24 cellular contexts compared by ENCODE assay signal in genomic region chr13:97288486-97288900, GRCh38.
A peak's percentile ranks its signal among the peaks of the same experiment; 100 is the strongest.
DNase-seq lines count a peak whose midpoint lies in the region; ATAC-seq and TF ChIP-seq lines count a peak whose summit lies in the region.
"Had no signal": no experiment of that assay in that cellular context is flagged by ENCODE, and none has a peak within 500 bp of the region (broad histone marks: within the 10 kb centered on the region; RNA-seq: fewer than 3 reads in every experiment).

No MANE protein-coding gene starts in this region.

- intact Hi-C loops in esophagus muscularis mucosa (cut with DNase I): no loop called here
- intact Hi-C loops in psoas muscle (cut with DNase I): loop anchor here in 1 of 2 donors (2.0 kb wide), 1 partner anchor 14 kb away; no protein-coding TSS in a partner anchor
- intact Hi-C loops in esophagus squamous epithelium (cut with DNase I): no loop called here
- intact Hi-C loops in upper lobe of right lung (cut with DNase I): no loop called here

- no peak for TF ChIP-seq EP300 in esophagus muscularis mucosa (IDR thresholded peaks at IDR 0.05)

- no peaks in the 10 kb centered on the region for H3K36me3 ChIP-seq in esophagus muscularis mucosa
- H3K36me3 ChIP-seq in psoas muscle (ENCODE audit: insufficient read depth in 1 of 2, low read depth in 1 of 2): no peaks in the 10 kb centered on the region
- no peaks in the 10 kb centered on the region for H3K36me3 ChIP-seq in esophagus squamous epithelium
- H3K36me3 ChIP-seq in upper lobe of right lung: no peaks in the 10 kb centered on the region

- H3K27ac ChIP-seq in esophagus muscularis mucosa (replicated peaks in 1 of 4) (peak overlapping the region; percentile 1 to 57 (median 26)), psoas muscle (peak overlapping the region; percentile 38), esophagus squamous epithelium (no peak overlapping the region), upper lobe of right lung (no peak overlapping the region)
- H3K27ac ChIP-seq: HL-60, PC-9, RWPE1, SK-N-MC had no signal

- peaks cover 12% of the 10 kb centered on the region for H3K36me3 Mint-ChIP-seq in stimulated activated naive CD8-positive, alpha-beta T cell treated with anti-CD3 and anti-CD28 coated beads, Interleukin-15, Interleukin-2, amounts not matched to agents 100 ng/mL and 50 ng/mL, for 24 hours (ENCODE audit: low read depth)

- ATAC-seq in stimulated activated naive CD8-positive, alpha-beta T cell treated with anti-CD3 and anti-CD28 coated beads, Interleukin-15, amount 100 ng/mL, for 72 hours: no peak
- ATAC-seq in psoas muscle (no peak), upper lobe of right lung (no peak)

- no peak for TF ChIP-seq POLR2A in esophagus muscularis mucosa (IDR thresholded peaks at IDR 0.05; ENCODE audit: low read depth)
- no peak for TF ChIP-seq POLR2A in esophagus squamous epithelium (IDR thresholded peaks at IDR 0.05)

- H3K4me1 ChIP-seq in esophagus muscularis mucosa: peaks cover 24 to 79% (median 77%) of the 10 kb centered on the region in 4 donors
- peaks cover 73% of the 10 kb centered on the region for H3K4me1 ChIP-seq in psoas muscle
- peaks cover 0 to 64% (median 23%) of the 10 kb centered on the region in 3 donors for H3K4me1 ChIP-seq in esophagus squamous epithelium
- no peaks in the 10 kb centered on the region for H3K4me1 ChIP-seq in upper lobe of right lung

- no peaks in the 10 kb centered on the region for H3K27me3 ChIP-seq in esophagus muscularis mucosa
- H3K27me3 ChIP-seq in psoas muscle (ENCODE audit: insufficient read depth in 3 of 3, low read length in 2 of 3): no peaks in the 10 kb centered on the region
- H3K27me3 ChIP-seq in esophagus squamous epithelium: no peaks in the 10 kb centered on the region
- H3K27me3 ChIP-seq in upper lobe of right lung: no peaks in the 10 kb centered on the region

- H3K9me3 ChIP-seq in esophagus muscularis mucosa (no peaks in the 10 kb centered on the region), psoas muscle (no peaks in the 10 kb centered on the region), esophagus squamous epithelium (no peaks in the 10 kb centered on the region), upper lobe of right lung (no peaks in the 10 kb centered on the region)

- WGBS in esophagus muscularis mucosa: 95% methylated on average over 2 of the region's 2 CpGs
- 96 to 99% (median 98%) methylated on average over 2 of the region's 2 CpGs for WGBS in psoas muscle, 3 donors
- WGBS in esophagus squamous epithelium, 2 donors: 88 to 95% methylated on average over 2 of the region's 2 CpGs

- H3K4me1 Mint-ChIP-seq in stimulated activated naive CD8-positive, alpha-beta T cell treated with anti-CD3 and anti-CD28 coated beads, Interleukin-15, Interleukin-2, amounts not matched to agents 100 ng/mL and 50 ng/mL, for 24 hours (ENCODE audit: low read depth): peaks cover 39% of the 10 kb centered on the region
- H3K4me1 Mint-ChIP-seq in stimulated activated naive CD8-positive, alpha-beta T cell treated with anti-CD3 and anti-CD28 coated beads, Interleukin-15, amount 100 ng/mL, for 72 hours: peaks cover 25% of the 10 kb centered on the region

- no peak overlapping the region for H3K4me3 ChIP-seq in esophagus muscularis mucosa
- H3K4me3 ChIP-seq in psoas muscle: no peak overlapping the region
- H3K4me3 ChIP-seq in esophagus squamous epithelium: no peak overlapping the region
- H3K4me3 ChIP-seq in upper lobe of right lung: no peak overlapping the region
- H3K4me3 ChIP-seq: PC-9, SK-N-MC had no signal

- H3K9me3 Mint-ChIP-seq in stimulated activated naive CD8-positive, alpha-beta T cell treated with anti-CD3 and anti-CD28 coated beads, Interleukin-15, Interleukin-2, amounts not matched to agents 100 ng/mL and 50 ng/mL, for 24 hours: no peaks in the 10 kb centered on the region
- no peaks in the 10 kb centered on the region for H3K9me3 Mint-ChIP-seq in stimulated activated naive CD8-positive, alpha-beta T cell treated with anti-CD3 and anti-CD28 coated beads, Interleukin-15, amount 100 ng/mL, for 72 hours

- H3K4me3 Mint-ChIP-seq in stimulated activated naive CD8-positive, alpha-beta T cell treated with anti-CD3 and anti-CD28 coated beads, Interleukin-15, Interleukin-2, amounts not matched to agents 100 ng/mL and 50 ng/mL, for 24 hours: no peak overlapping the region
- H3K4me3 Mint-ChIP-seq in stimulated activated naive CD8-positive, alpha-beta T cell treated with anti-CD3 and anti-CD28 coated beads, Interleukin-15, amount 100 ng/mL, for 72 hours: no peak overlapping the region
- H3K4me3 Mint-ChIP-seq: CD8-positive, alpha-beta memory T cell had no signal

- no peak for TF ChIP-seq CTCF in esophagus muscularis mucosa (IDR thresholded peaks at IDR 0.05)
- no peak for TF ChIP-seq CTCF in psoas muscle (IDR thresholded peaks at IDR 0.05)
- TF ChIP-seq CTCF in esophagus squamous epithelium (IDR thresholded peaks at IDR 0.05): no peak
- no peak for TF ChIP-seq CTCF in upper lobe of right lung (IDR thresholded peaks at IDR 0.05)

- no peaks in the 10 kb centered on the region for H3K27me3 Mint-ChIP-seq in stimulated activated naive CD8-positive, alpha-beta T cell treated with anti-CD3 and anti-CD28 coated beads, Interleukin-15, Interleukin-2, amounts not matched to agents 100 ng/mL and 50 ng/mL, for 24 hours
- H3K27me3 Mint-ChIP-seq in stimulated activated naive CD8-positive, alpha-beta T cell treated with anti-CD3 and anti-CD28 coated beads, Interleukin-15, amount 100 ng/mL, for 72 hours: no peaks in the 10 kb centered on the region
- H3K27me3 Mint-ChIP-seq: CD8-positive, alpha-beta memory T cell had no signal

- DNase-seq in stimulated activated naive CD8-positive, alpha-beta T cell treated with anti-CD3 and anti-CD28 coated beads, Interleukin-15, amount 100 ng/mL, for 72 hours: no peak
- DNase-seq in esophagus muscularis mucosa (ENCODE audit: extremely low spot score) (no peak), psoas muscle (no peak), esophagus squamous epithelium (lab: John Stamatoyannopoulos, UW) (no peak), upper lobe of right lung (no peak), NCI-H524 treated with DMSO at 0.1 percent for 48 hours (lab: John Stamatoyannopoulos, UW) (no peak)
- no peak for DNase-seq in activated effector memory CD4-positive, alpha-beta T cell treated with Interleukin-2 at 50 U/mL for 16 hours
- DNase-seq: AML-193; C1 segment of cervical spinal cord; Calu3; CD8-positive, alpha-beta memory T cell; KBM-7; NCI-H1092; NCI-H1436 treated with DMSO at 0.1 percent for 48 hours; NCI-H2029; NCI-H2227 treated with DMSO at 0.1 percent for 48 hours; NCI-H510A; NCI-H748 treated with DMSO at 0.1 percent for 48 hours; PC-9; SHP77 treated with DMSO at 0.1 percent for 48 hours had no signal

- peak overlapping the region; percentile 18 for H3K27ac Mint-ChIP-seq in stimulated activated naive CD8-positive, alpha-beta T cell treated with anti-CD3 and anti-CD28 coated beads, Interleukin-15, Interleukin-2, amounts not matched to agents 100 ng/mL and 50 ng/mL, for 24 hours
- H3K27ac Mint-ChIP-seq in stimulated activated naive CD8-positive, alpha-beta T cell treated with anti-CD3 and anti-CD28 coated beads, Interleukin-15, amount 100 ng/mL, for 72 hours: no peak overlapping the region

Comparison
In these comparisons a context has a peak if more than half of its experiments do, and no peak if none do; other contexts are left out.
1. H3K27ac ChIP-seq: peak in esophagus muscularis mucosa (4 of 4) and psoas muscle (single experiment); none in esophagus squamous epithelium (0 of 4) and upper lobe of right lung (single experiment).